Comparison of ENCODE assay signal across 8 cellular contexts in genomic region chr21:41369915-41370839, GRCh38. TPM values are rescaled to one million over a fixed set of nuclear protein-coding genes. Genes with fewer than 3 reads are reported as not detected.
A peak's percentile ranks its signal among the peaks of the same experiment; 100 is the strongest.
DNase-seq lines count a peak whose midpoint lies in the region; ATAC-seq, FAIRE-seq and TF ChIP-seq lines count a peak whose summit lies in the region.

No MANE protein-coding gene starts in this region.

- peak; percentile 41 for DNase-seq in GM06990 (ENCODE audit: extremely low read depth, insufficient read length)
- peak; percentile 23 for DNase-seq in NCI-H510A treated with DMSO at 0.1 percent for 48 hours (lab: John Stamatoyannopoulos, UW)
- no peak for DNase-seq in central memory CD8-positive, alpha-beta T cell (ENCODE audit: low spot score in 2 of 2)
- DNase-seq in pancreas = peak in 1 of 6 donors; percentile 40
- no peak for DNase-seq in NCI-H146 treated with DMSO at 0.1 percent for 48 hours (lab: John Stamatoyannopoulos, UW; ENCODE audit: unreplicated experiment)
- no peak for DNase-seq in BE2C
- DNase-seq in NCI-H1092 treated with DMSO at 0.1 percent for 48 hours (lab: John Stamatoyannopoulos, UW) = no peak

- peaks cover 57% of the 10 kb centered on the region for H3K4me1 Mint-ChIP-seq in central memory CD8-positive, alpha-beta T cell

- TF ChIP-seq CTCF in GM06990 (IDR thresholded peaks at IDR 0.05; ENCODE audit: insufficient read depth, low read length, poor library complexity, severe bottlenecking) (no peak), pancreas (IDR thresholded peaks at IDR 0.05) (no peak), BE2C (IDR thresholded peaks at IDR 0.05; ENCODE audit: low read depth, low read length) (no peak)

- no peaks in the 10 kb centered on the region for H3K9me3 Mint-ChIP-seq in central memory CD8-positive, alpha-beta T cell

- H3K9me3 ChIP-seq in pancreas (no peaks in the 10 kb centered on the region), BE2C (no peaks in the 10 kb centered on the region)

- H3K27me3 ChIP-seq in GM06990 (replicated peaks; ENCODE audit: control insufficient read depth, insufficient read depth, low read length) = no peaks in the 10 kb centered on the region
- no peaks in the 10 kb centered on the region for H3K27me3 ChIP-seq in pancreas
- H3K27me3 ChIP-seq in BE2C = no peaks in the 10 kb centered on the region

- 71% methylated on average over 30 of the region's 30 CpGs for WGBS in pancreas, 2 donors

- intact Hi-C loops in pancreas (cut with DNase I) = loop anchor here in 1 of 3 donors (10.0 kb wide), 1 partner anchor 85 kb away; no protein-coding TSS in a partner anchor

- peak overlapping the region; percentile 70 for H3K27ac Mint-ChIP-seq in central memory CD8-positive, alpha-beta T cell (ENCODE audit: low read depth)

- H3K4me1 ChIP-seq in pancreas = peaks cover 0 to 3% (median 0%) of the 10 kb centered on the region in 3 donors
- no peaks in the 10 kb centered on the region for H3K4me1 ChIP-seq in BE2C

- no peak overlapping the region for H3K27ac ChIP-seq in pancreas

- no peaks in the 10 kb centered on the region for H3K27me3 Mint-ChIP-seq in central memory CD8-positive, alpha-beta T cell

- peak; percentile 64 for ATAC-seq in central memory CD8-positive, alpha-beta T cell (replicated peaks; ENCODE audit: extremely low read depth, poor library complexity, severe bottlenecking)
- peak in 3 of 4 donors; percentile 28 to 42 (median 41) for ATAC-seq in pancreas
- ATAC-seq in GM18517 (IDR thresholded peaks at IDR 0.05; ENCODE audit: unreplicated experiment) = no peak

- FAIRE-seq in pancreas (lab: Jason Lieb, UNC) = no peak

- H3K4me3 ChIP-seq in GM06990 (replicated peaks; ENCODE audit: low read depth, low read length) = peak overlapping the region; percentile 48
- peak overlapping the region; percentile 10 to 43 (median 18) for H3K4me3 ChIP-seq in pancreas
- no peak overlapping the region for H3K4me3 ChIP-seq in BE2C (ENCODE audit: low read depth, low read length)

- peak overlapping the region; percentile 83 for H3K4me3 Mint-ChIP-seq in central memory CD8-positive, alpha-beta T cell

- peaks cover 19% of the 10 kb centered on the region for H3K36me3 Mint-ChIP-seq in central memory CD8-positive, alpha-beta T cell (ENCODE audit: insufficient read depth)

- H3K36me3 ChIP-seq in GM06990 (ENCODE audit: control insufficient read depth, insufficient read depth, low read length) (no peaks in the 10 kb centered on the region; the same call in none of the 2 replicates), pancreas (no peaks in the 10 kb centered on the region), BE2C (no peaks in the 10 kb centered on the region)

RNA-seq across cellular contexts. Expression of gene MX2, which starts 8.3 kb away (rescaled TPM):
- total RNA-seq in pancreas = 1 to 10 TPM; 2.0 to 5.4 (median 4.5) TPM
- polyA plus RNA-seq in pancreas = 1 to 10 TPM; 3.2 to 3.3 TPM
- polyA plus RNA-seq in BE2C (2012; ENCODE audit: insufficient read depth, insufficient read length, low read depth) = 0.26 TPM

RNA-seq across cellular contexts. Expression of gene FAM3B, which starts 53.6 kb away (rescaled TPM):
- 100 to 1,000 TPM in 4 of 6 donors, 10 to 100 TPM in 2; 80.5 to 142 (median 112) TPM for total RNA-seq in pancreas
- polyA plus RNA-seq in pancreas = 100 to 1,000 TPM in 1 of 2 donors, 10 to 100 TPM in 1; 71.9 to 107 TPM
- not detected for polyA plus RNA-seq in BE2C (2012; ENCODE audit: insufficient read depth, insufficient read length, low read depth)

RNA-seq across cellular contexts. Expression of gene MX1, which starts 55.9 kb away (rescaled TPM):
- 10 to 100 TPM in 3 of 6 donors, 1 to 10 TPM in 3; 4.9 to 21.4 (median 10.0) TPM for total RNA-seq in pancreas
- 10 to 100 TPM; 10.3 to 12.0 TPM for polyA plus RNA-seq in pancreas
- polyA plus RNA-seq in BE2C (2012; ENCODE audit: insufficient read depth, insufficient read length, low read depth) = 0.76 TPM

Comparison
In these comparisons a context has a peak if more than half of its experiments do, and no peak if none do; other contexts are left out.
1. DNase-seq: peak in GM06990 (single experiment) and NCI-H510A treated with DMSO at 0.1 percent for 48 hours (single experiment); none in central memory CD8-positive, alpha-beta T cell (0 of 2), NCI-H146 treated with DMSO at 0.1 percent for 48 hours (single experiment), BE2C (single experiment) and NCI-H1092 treated with DMSO at 0.1 percent for 48 hours (single experiment).